Comparison of ENCODE assay signal across 9 cellular contexts in genomic region chr17:69235338-69236058, GRCh38.
DNase-seq lines count a peak whose midpoint lies in the region; ATAC-seq and TF ChIP-seq lines count a peak whose summit lies in the region.
"Had no signal": no experiment of that assay in that cellular context is flagged by ENCODE, and none has a peak within 500 bp of the region (broad histone marks: within the 10 kb centered on the region; RNA-seq: fewer than 3 reads in every experiment).

No MANE protein-coding gene starts in this region.

- H3K4me3 ChIP-seq in astrocyte of the cerebellum (ENCODE audit: low read depth, low read length) = no peak overlapping the region
- no peak overlapping the region for H3K4me3 ChIP-seq in skeletal muscle cell (ENCODE audit: low read depth, low read length)
- H3K4me3 ChIP-seq: BLaER1 had no signal

- peak; percentile 85 for ATAC-seq in HG02943 (IDR thresholded peaks at IDR 0.05; ENCODE audit: low read depth, unreplicated experiment)

- no peak overlapping the region for H3K4me3 Mint-ChIP-seq in T-helper 2 cell treated with Interferon-gamma antibody and Interleukin-4, amounts not matched to agents 5 μg/mL and 100 μg/mL, for 36 hours

- H3K9me3 Mint-ChIP-seq in T-helper 2 cell treated with Interferon-gamma antibody and Interleukin-4, amounts not matched to agents 5 μg/mL and 100 μg/mL, for 36 hours = peaks cover 9% of the 10 kb centered on the region

- H3K4me1 Mint-ChIP-seq in T-helper 2 cell treated with Interferon-gamma antibody and Interleukin-4, amounts not matched to agents 5 μg/mL and 100 μg/mL, for 36 hours (ENCODE audit: low read depth) = no peaks in the 10 kb centered on the region

- in situ Hi-C loops in astrocyte of the cerebellum (cut with HindIII; ENCODE audit: low sequenced_read_pairs) = no loop called here

- peaks cover 1% of the 10 kb centered on the region for H3K36me3 Mint-ChIP-seq in T-helper 2 cell treated with Interferon-gamma antibody and Interleukin-4, amounts not matched to agents 5 μg/mL and 100 μg/mL, for 36 hours (ENCODE audit: low read depth)

- no peak overlapping the region for H3K27ac Mint-ChIP-seq in T-helper 2 cell treated with Interferon-gamma antibody and Interleukin-4, amounts not matched to agents 5 μg/mL and 100 μg/mL, for 36 hours

- H3K27me3 Mint-ChIP-seq in T-helper 2 cell treated with Interferon-gamma antibody and Interleukin-4, amounts not matched to agents 5 μg/mL and 100 μg/mL, for 36 hours (ENCODE audit: low read depth) = peaks cover 5% of the 10 kb centered on the region

- TF ChIP-seq CTCF in astrocyte of the cerebellum (IDR thresholded peaks at IDR 0.05; ENCODE audit: low read depth, low read length, missing control alignments) = peak; percentile 81

- peak; percentile 33 to 51 for DNase-seq in NCI-H187 (lab: John Stamatoyannopoulos, UW)
- no peak for DNase-seq in NCI-H187 treated with DMSO at 0.1 percent for 48 hours (lab: John Stamatoyannopoulos, UW)
- peak; percentile 68 for DNase-seq in NCI-H2029 (lab: John Stamatoyannopoulos, UW)
- peak; percentile 49 for DNase-seq in T-helper 2 cell treated with Interferon-gamma antibody and Interleukin-4, amounts not matched to agents 5 μg/mL and 100 μg/mL, for 36 hours (ENCODE audit: low spot score)
- peak; percentile 72 for DNase-seq in astrocyte of the cerebellum (ENCODE audit: low read depth)
- DNase-seq in hepatic stellate cell (ENCODE audit: low spot score) = peak; percentile 50
- DNase-seq in skeletal muscle cell (ENCODE audit: low read depth) = peak; percentile 44
